ENCODE assay signal across 1 cellular context in the genomic region with DNA sequence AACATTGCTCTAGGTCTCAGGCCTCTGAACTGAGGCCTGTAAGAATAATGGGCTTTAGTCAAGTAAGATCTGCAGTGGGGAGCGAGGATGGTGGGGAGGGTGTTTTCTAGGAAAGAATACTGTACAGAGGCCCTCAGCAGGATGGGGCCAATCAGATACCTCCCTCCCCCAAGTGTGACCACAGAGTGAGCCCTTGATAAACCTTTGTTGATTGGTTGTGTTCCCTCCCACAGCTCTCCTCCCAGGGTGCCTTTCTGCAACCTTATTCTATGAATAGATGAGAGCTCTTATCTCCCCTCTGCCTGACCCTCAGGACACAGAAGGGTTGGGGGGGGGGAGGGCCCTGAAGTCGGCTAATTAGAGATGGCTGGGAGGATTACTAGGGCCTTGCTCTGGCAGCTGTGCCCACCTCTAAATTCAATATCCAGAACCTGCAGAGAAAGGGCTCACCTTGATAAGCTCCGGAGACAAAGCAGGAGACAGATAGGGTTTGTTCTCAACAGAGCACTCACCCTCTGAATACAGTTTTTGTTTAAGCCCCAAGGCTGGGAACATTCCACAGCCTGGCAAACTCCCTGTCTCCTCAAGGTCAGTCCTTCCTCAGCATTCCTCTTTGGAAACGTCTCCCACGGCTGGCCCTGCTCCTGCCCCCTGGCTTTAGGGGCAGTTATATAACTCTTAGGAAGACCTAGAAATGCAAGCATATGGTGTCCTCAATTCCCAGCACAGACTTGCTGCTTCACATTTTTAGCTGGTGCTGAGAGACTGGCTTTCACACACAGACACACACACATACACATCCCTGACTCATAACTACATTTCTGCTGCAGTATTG.
TF ChIP-seq lines count a peak whose summit lies in the region.

No MANE protein-coding gene starts in this region.

TF ChIP-seq in K562, 482 proteins besides CTCF, POLR2A, EP300 and RAD21 (continues in another document):
- TF ChIP-seq HLTF (IDR thresholded peaks at IDR 0.05) (no peak), PML (IDR thresholded peaks at IDR 0.05; ENCODE audit: low read length) (peak; percentile 66), HMBOX1 (IDR thresholded peaks at IDR 0.05) (peak; percentile 57; the same call in 1 of the 2 replicates), SLC30A9 (CRISPR knock-in tag; IDR thresholded peaks at IDR 0.05) (no peak), THRA (IDR thresholded peaks at IDR 0.05) (no peak), JUN (IDR thresholded peaks at IDR 0.05; ENCODE audit: borderline replicate concordance, low read depth, low read length) (peak; percentile 21; the same call in 1 of the 2 replicates), JUN (CRISPR knock-in tag; IDR thresholded peaks at IDR 0.05; ENCODE audit: borderline replicate concordance) (no peak), ZNF124 (CRISPR knock-in tag; IDR thresholded peaks at IDR 0.05) (no peak), ZBTB9 (CRISPR knock-in tag; IDR thresholded peaks at IDR 0.05) (no peak), TBP (optimal IDR thresholded peaks at IDR 0.05; ENCODE audit: low read depth, low read length) (peak; percentile 53), ZNF384 (IDR thresholded peaks at IDR 0.05; ENCODE audit: low read depth, low read length) (0 out of 2 replicates have a peak, but pooled peaks have one; percentile 8), KLF10 (CRISPR knock-in tag; IDR thresholded peaks at IDR 0.05) (no peak), ILK (tag; IDR thresholded peaks at IDR 0.05; ENCODE audit: borderline replicate concordance, low read depth) (no peak), NFRKB (IDR thresholded peaks at IDR 0.05; ENCODE audit: low read depth) (no peak), PTTG1 (tag; IDR thresholded peaks at IDR 0.05; ENCODE audit: low read depth) (no peak), HOMEZ (CRISPR knock-in tag; IDR thresholded peaks at IDR 0.05) (no peak), RBM17 (IDR thresholded peaks at IDR 0.05; ENCODE audit: borderline replicate concordance, low read depth, low read length) (no peak), ZC3H4 (CRISPR knock-in tag; IDR thresholded peaks at IDR 0.05; ENCODE audit: borderline replicate concordance) (no peak), ZNF76 (CRISPR knock-in tag; IDR thresholded peaks at IDR 0.05; ENCODE audit: borderline replicate concordance) (no peak), KDM2B (CRISPR knock-in tag; IDR thresholded peaks at IDR 0.05) (no peak), KDM4B (IDR thresholded peaks at IDR 0.05; ENCODE audit: borderline replicate concordance in 2 of 2, low read depth in 1 of 2) (peak in 1 of 2 experiments; percentile 82; a peak in 1 of 4 replicates), IFI16 (CRISPR knock-in tag; IDR thresholded peaks at IDR 0.05) (no peak), PHF21A (IDR thresholded peaks at IDR 0.05; ENCODE audit: borderline replicate concordance, low read depth) (peak; percentile 96), GTF2E2 (tag; IDR thresholded peaks at IDR 0.05) (no peak), TAF1 (IDR thresholded peaks at IDR 0.05; ENCODE audit: control insufficient read depth, extremely low read depth, insufficient read depth, low read length, severe bottlenecking) (peak; percentile 42), BCL6 (CRISPR knock-in tag; IDR thresholded peaks at IDR 0.05) (no peak; the same call in 1 of the 2 replicates), PHF8 (IDR thresholded peaks at IDR 0.05; ENCODE audit: borderline replicate concordance, low read length) (no peak), ZC3H11A (IDR thresholded peaks at IDR 0.05; ENCODE audit: low read depth, low read length) (0 out of 2 replicates have a peak, but pooled peaks have one; percentile 34), ZNF77 (CRISPR knock-in tag; IDR thresholded peaks at IDR 0.05) (no peak), POLR3A (IDR thresholded peaks at IDR 0.05; ENCODE audit: borderline replicate concordance, extremely low read depth, insufficient read depth, insufficient read length) (no peak), NUFIP1 (IDR thresholded peaks at IDR 0.05; ENCODE audit: partially characterized antibody) (peak; percentile 83), POLR2AphosphoS5 (IDR thresholded peaks at IDR 0.05; ENCODE audit: control insufficient read depth, insufficient read depth, low read depth, low read length) (peak; percentile 86), XRCC3 (IDR thresholded peaks at IDR 0.05) (no peak), NFE2 (IDR thresholded peaks at IDR 0.05; ENCODE audit: low read depth) (peak; percentile 23; the same call in 1 of the 2 replicates), FOXM1 (IDR thresholded peaks at IDR 0.05; ENCODE audit: low read depth) (peak; percentile 79), FOXM1 (CRISPR knock-in tag; IDR thresholded peaks at IDR 0.05; ENCODE audit: low read depth) (no peak), SMC3 (conservative IDR thresholded peaks at IDR 0.05; ENCODE audit: insufficient read depth, low read depth, low read length) (no peak), EZH2 (IDR thresholded peaks at IDR 0.05; ENCODE audit: borderline replicate concordance, low read depth, low read length) (no peak)
- TF ChIP-seq, protein P1, sequence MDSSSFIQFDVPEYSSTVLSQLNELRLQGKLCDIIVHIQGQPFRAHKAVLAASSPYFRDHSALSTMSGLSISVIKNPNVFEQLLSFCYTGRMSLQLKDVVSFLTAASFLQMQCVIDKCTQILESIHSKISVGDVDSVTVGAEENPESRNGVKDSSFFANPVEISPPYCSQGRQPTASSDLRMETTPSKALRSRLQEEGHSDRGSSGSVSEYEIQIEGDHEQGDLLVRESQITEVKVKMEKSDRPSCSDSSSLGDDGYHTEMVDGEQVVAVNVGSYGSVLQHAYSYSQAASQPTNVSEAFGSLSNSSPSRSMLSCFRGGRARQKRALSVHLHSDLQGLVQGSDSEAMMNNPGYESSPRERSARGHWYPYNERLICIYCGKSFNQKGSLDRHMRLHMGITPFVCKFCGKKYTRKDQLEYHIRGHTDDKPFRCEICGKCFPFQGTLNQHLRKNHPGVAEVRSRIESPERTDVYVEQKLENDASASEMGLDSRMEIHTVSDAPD (CRISPR knock-in tag; IDR thresholded peaks at IDR 0.05) = no peak
- TF ChIP-seq, protein P2, sequence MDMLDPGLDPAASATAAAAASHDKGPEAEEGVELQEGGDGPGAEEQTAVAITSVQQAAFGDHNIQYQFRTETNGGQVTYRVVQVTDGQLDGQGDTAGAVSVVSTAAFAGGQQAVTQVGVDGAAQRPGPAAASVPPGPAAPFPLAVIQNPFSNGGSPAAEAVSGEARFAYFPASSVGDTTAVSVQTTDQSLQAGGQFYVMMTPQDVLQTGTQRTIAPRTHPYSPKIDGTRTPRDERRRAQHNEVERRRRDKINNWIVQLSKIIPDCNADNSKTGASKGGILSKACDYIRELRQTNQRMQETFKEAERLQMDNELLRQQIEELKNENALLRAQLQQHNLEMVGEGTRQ (CRISPR knock-in tag; IDR thresholded peaks at IDR 0.05) = no peak
- TF ChIP-seq, protein P3, sequence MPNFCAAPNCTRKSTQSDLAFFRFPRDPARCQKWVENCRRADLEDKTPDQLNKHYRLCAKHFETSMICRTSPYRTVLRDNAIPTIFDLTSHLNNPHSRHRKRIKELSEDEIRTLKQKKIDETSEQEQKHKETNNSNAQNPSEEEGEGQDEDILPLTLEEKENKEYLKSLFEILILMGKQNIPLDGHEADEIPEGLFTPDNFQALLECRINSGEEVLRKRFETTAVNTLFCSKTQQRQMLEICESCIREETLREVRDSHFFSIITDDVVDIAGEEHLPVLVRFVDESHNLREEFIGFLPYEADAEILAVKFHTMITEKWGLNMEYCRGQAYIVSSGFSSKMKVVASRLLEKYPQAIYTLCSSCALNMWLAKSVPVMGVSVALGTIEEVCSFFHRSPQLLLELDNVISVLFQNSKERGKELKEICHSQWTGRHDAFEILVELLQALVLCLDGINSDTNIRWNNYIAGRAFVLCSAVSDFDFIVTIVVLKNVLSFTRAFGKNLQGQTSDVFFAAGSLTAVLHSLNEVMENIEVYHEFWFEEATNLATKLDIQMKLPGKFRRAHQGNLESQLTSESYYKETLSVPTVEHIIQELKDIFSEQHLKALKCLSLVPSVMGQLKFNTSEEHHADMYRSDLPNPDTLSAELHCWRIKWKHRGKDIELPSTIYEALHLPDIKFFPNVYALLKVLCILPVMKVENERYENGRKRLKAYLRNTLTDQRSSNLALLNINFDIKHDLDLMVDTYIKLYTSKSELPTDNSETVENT (CRISPR knock-in tag; IDR thresholded peaks at IDR 0.05) = no peak
- TF ChIP-seq, protein P4, sequence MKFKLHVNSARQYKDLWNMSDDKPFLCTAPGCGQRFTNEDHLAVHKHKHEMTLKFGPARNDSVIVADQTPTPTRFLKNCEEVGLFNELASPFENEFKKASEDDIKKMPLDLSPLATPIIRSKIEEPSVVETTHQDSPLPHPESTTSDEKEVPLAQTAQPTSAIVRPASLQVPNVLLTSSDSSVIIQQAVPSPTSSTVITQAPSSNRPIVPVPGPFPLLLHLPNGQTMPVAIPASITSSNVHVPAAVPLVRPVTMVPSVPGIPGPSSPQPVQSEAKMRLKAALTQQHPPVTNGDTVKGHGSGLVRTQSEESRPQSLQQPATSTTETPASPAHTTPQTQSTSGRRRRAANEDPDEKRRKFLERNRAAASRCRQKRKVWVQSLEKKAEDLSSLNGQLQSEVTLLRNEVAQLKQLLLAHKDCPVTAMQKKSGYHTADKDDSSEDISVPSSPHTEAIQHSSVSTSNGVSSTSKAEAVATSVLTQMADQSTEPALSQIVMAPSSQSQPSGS (CRISPR knock-in tag; IDR thresholded peaks at IDR 0.05) = no peak
- TF ChIP-seq, protein P5, sequence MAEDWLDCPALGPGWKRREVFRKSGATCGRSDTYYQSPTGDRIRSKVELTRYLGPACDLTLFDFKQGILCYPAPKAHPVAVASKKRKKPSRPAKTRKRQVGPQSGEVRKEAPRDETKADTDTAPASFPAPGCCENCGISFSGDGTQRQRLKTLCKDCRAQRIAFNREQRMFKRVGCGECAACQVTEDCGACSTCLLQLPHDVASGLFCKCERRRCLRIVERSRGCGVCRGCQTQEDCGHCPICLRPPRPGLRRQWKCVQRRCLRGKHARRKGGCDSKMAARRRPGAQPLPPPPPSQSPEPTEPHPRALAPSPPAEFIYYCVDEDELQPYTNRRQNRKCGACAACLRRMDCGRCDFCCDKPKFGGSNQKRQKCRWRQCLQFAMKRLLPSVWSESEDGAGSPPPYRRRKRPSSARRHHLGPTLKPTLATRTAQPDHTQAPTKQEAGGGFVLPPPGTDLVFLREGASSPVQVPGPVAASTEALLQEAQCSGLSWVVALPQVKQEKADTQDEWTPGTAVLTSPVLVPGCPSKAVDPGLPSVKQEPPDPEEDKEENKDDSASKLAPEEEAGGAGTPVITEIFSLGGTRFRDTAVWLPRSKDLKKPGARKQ (CRISPR knock-in tag; IDR thresholded peaks at IDR 0.05) = no peak
- TF ChIP-seq, protein P6, sequence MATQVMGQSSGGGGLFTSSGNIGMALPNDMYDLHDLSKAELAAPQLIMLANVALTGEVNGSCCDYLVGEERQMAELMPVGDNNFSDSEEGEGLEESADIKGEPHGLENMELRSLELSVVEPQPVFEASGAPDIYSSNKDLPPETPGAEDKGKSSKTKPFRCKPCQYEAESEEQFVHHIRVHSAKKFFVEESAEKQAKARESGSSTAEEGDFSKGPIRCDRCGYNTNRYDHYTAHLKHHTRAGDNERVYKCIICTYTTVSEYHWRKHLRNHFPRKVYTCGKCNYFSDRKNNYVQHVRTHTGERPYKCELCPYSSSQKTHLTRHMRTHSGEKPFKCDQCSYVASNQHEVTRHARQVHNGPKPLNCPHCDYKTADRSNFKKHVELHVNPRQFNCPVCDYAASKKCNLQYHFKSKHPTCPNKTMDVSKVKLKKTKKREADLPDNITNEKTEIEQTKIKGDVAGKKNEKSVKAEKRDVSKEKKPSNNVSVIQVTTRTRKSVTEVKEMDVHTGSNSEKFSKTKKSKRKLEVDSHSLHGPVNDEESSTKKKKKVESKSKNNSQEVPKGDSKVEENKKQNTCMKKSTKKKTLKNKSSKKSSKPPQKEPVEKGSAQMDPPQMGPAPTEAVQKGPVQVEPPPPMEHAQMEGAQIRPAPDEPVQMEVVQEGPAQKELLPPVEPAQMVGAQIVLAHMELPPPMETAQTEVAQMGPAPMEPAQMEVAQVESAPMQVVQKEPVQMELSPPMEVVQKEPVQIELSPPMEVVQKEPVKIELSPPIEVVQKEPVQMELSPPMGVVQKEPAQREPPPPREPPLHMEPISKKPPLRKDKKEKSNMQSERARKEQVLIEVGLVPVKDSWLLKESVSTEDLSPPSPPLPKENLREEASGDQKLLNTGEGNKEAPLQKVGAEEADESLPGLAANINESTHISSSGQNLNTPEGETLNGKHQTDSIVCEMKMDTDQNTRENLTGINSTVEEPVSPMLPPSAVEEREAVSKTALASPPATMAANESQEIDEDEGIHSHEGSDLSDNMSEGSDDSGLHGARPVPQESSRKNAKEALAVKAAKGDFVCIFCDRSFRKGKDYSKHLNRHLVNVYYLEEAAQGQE (CRISPR knock-in tag; IDR thresholded peaks at IDR 0.05; ENCODE audit: low read depth) = no peak
